8 cellular contexts compared by ENCODE assay signal in the genomic region with DNA sequence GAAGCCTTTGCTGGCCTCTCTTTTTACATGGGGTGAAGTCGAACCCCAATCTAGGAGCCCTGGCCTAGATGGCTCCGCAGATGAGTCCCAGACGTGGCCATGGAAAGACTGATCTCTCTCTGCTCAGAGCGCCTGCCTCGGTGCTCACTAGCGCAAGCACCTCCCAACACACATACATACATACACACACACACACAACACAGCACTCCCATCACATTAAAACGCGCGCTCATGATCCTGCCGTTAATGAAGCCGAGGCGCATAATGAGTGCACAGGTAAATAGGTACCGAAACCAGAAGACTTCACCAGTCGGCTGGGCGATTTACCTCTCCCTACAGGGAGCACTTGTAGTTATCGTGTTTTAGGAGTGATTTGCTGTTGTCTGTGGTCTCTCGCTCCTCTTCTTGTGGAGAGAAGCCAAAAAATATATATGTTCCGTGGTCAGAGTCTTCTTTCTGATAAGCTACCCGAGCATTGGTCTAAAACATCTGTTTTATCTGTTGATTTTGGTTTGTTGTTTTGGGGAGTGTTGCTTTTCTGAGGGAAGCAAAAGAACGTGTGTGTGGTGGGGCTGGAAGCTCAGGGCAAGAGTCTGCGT.
DNase-seq lines count a peak whose midpoint lies in the region; ATAC-seq lines count a peak whose summit lies in the region.

No MANE protein-coding gene starts in this region.

- no peaks in the 10 kb centered on the region for H3K36me3 ChIP-seq in HUES48 (ENCODE audit: control insufficient read depth, insufficient read depth, low read length)

- peak; percentile 21 for ATAC-seq in GM21360 (IDR thresholded peaks at IDR 0.05; ENCODE audit: unreplicated experiment)
- ATAC-seq in left colon = peak; percentile 9

- peak overlapping the region; percentile 83 for H3K4me3 Mint-ChIP-seq in activated naive CD8-positive, alpha-beta T cell

- peak; percentile 27 for DNase-seq in D341Med (ENCODE audit: low spot score)
- DNase-seq in left colon = no peak
- no peak for DNase-seq in stimulated activated CD4-positive, alpha-beta T cell treated with anti-CD3 and anti-CD28 coated beads, Interleukin-4, amount 100 ng/mL, for 1 hour
- DNase-seq in activated CD4-positive, alpha-beta T cell treated with anti-CD3 and anti-CD28 coated beads, Interleukin-2, amount 50 U/mL, for 48 hours = no peak

- peaks cover 98% of the 10 kb centered on the region for H3K27me3 ChIP-seq in HUES48 (ENCODE audit: control insufficient read depth, insufficient read depth, low read length)

- no peak overlapping the region for H3K9ac ChIP-seq in HUES48 (ENCODE audit: low read depth, low read length)

- peaks cover 5% of the 10 kb centered on the region for H3K36me3 Mint-ChIP-seq in activated naive CD8-positive, alpha-beta T cell

- peak overlapping the region; percentile 55 for H3K27ac Mint-ChIP-seq in activated naive CD8-positive, alpha-beta T cell

- H3K9me3 ChIP-seq in HUES48 (ENCODE audit: control insufficient read depth, insufficient read depth, low read length) = no peaks in the 10 kb centered on the region

- peaks cover 59% of the 10 kb centered on the region for H3K27me3 Mint-ChIP-seq in activated naive CD8-positive, alpha-beta T cell

- peak overlapping the region; percentile 65 for H3K4me3 ChIP-seq in HUES48 (ENCODE audit: low read depth, low read length)

- peaks cover 63% of the 10 kb centered on the region for H3K4me1 ChIP-seq in HUES48 (ENCODE audit: control insufficient read depth, insufficient read depth, low read length)

- H3K27ac ChIP-seq in HUES48 (ENCODE audit: low read depth, low read length) = peak overlapping the region; percentile 17
- peak overlapping the region; percentile 90 for H3K27ac ChIP-seq in temporal lobe (ENCODE audit: low read depth, low read length)

- H3K4me1 Mint-ChIP-seq in activated naive CD8-positive, alpha-beta T cell (ENCODE audit: low read depth) = peaks cover 26% of the 10 kb centered on the region

- peaks cover 13% of the 10 kb centered on the region for H3K9me3 Mint-ChIP-seq in activated naive CD8-positive, alpha-beta T cell (ENCODE audit: low read depth)

- intact Hi-C loops in left colon (cut with DNase I, micrococcal nuclease) = loop anchor here in 1 of 2 donors (5.0 kb wide), 1 partner anchor 533 kb away; no protein-coding TSS in a partner anchor
